Comparison of ENCODE assay signal across 1 cellular context in genomic region chr1:11227106-11228077, GRCh38.
TF ChIP-seq lines count a peak whose summit lies in the region.

No MANE protein-coding gene starts in this region.

TF ChIP-seq in GM23338, 12 proteins besides CTCF, POLR2A, EP300 and RAD21 (continued from another document):
- TF ChIP-seq, protein P1, sequence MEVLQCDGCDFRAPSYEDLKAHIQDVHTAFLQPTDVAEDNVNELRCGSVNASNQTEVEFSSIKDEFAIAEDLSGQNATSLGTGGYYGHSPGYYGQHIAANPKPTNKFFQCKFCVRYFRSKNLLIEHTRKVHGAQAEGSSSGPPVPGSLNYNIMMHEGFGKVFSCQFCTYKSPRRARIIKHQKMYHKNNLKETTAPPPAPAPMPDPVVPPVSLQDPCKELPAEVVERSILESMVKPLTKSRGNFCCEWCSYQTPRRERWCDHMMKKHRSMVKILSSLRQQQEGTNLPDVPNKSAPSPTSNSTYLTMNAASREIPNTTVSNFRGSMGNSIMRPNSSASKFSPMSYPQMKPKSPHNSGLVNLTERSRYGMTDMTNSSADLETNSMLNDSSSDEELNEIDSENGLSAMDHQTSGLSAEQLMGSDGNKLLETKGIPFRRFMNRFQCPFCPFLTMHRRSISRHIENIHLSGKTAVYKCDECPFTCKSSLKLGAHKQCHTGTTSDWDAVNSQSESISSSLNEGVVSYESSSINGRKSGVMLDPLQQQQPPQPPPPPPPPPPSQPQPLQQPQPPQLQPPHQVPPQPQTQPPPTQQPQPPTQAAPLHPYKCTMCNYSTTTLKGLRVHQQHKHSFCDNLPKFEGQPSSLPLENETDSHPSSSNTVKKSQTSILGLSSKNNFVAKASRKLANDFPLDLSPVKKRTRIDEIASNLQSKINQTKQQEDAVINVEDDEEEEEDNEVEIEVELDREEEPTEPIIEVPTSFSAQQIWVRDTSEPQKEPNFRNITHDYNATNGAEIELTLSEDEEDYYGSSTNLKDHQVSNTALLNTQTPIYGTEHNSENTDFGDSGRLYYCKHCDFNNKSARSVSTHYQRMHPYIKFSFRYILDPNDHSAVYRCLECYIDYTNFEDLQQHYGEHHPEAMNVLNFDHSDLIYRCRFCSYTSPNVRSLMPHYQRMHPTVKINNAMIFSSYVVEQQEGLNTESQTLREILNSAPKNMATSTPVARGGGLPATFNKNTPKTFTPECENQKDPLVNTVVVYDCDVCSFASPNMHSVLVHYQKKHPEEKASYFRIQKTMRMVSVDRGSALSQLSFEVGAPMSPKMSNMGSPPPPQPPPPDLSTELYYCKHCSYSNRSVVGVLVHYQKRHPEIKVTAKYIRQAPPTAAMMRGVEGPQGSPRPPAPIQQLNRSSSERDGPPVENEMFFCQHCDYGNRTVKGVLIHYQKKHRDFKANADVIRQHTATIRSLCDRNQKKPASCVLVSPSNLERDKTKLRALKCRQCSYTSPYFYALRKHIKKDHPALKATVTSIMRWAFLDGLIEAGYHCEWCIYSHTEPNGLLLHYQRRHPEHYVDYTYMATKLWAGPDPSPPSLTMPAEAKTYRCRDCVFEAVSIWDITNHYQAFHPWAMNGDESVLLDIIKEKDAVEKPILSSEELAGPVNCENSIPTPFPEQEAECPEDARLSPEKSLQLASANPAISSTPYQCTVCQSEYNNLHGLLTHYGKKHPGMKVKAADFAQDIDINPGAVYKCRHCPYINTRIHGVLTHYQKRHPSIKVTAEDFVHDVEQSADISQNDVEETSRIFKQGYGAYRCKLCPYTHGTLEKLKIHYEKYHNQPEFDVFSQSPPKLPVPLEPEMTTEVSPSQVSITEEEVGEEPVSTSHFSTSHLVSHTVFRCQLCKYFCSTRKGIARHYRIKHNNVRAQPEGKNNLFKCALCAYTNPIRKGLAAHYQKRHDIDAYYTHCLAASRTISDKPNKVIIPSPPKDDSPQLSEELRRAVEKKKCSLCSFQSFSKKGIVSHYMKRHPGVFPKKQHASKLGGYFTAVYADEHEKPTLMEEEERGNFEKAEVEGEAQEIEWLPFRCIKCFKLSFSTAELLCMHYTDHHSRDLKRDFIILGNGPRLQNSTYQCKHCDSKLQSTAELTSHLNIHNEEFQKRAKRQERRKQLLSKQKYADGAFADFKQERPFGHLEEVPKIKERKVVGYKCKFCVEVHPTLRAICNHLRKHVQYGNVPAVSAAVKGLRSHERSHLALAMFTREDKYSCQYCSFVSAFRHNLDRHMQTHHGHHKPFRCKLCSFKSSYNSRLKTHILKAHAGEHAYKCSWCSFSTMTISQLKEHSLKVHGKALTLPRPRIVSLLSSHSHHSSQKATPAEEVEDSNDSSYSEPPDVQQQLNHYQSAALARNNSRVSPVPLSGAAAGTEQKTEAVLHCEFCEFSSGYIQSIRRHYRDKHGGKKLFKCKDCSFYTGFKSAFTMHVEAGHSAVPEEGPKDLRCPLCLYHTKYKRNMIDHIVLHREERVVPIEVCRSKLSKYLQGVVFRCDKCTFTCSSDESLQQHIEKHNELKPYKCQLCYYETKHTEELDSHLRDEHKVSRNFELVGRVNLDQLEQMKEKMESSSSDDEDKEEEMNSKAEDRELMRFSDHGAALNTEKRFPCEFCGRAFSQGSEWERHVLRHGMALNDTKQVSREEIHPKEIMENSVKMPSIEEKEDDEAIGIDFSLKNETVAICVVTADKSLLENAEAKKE (CRISPR knock-in tag; IDR thresholded peaks at IDR 0.05): no peak
- no peak for TF ChIP-seq ZNF114 (CRISPR knock-in tag; IDR thresholded peaks at IDR 0.05)
- TF ChIP-seq POLR2AphosphoS5 (IDR thresholded peaks at IDR 0.05; ENCODE audit: low read depth): no peak
